In genomic region chr11:70744396-70745185, GRCh38 we compare ENCODE assay signal across 36 cellular contexts.
"Had no signal": no experiment of that assay in that cellular context is flagged by ENCODE, and none has a peak within 500 bp of the region (broad histone marks: within the 10 kb centered on the region; RNA-seq: fewer than 3 reads in every experiment).

No MANE protein-coding gene starts in this region.

- H3K27ac ChIP-seq: SJCRH30, SK-N-MC had no signal

- H3K27ac Mint-ChIP-seq: activated B cell treated with CpG ODN at 0.5 μM for 24 hours; activated CD4-positive, alpha-beta memory T cell treated with anti-CD3 and anti-CD28 coated beads, Interleukin-2, amount 10 ng/mL, durations not matched to agents 7 days and 5 days; activated CD8-positive, alpha-beta memory T cell treated with anti-CD3 and anti-CD28 coated beads, Interleukin-2, amount 10 ng/mL, durations not matched to agents 7 days and 5 days; activated naive CD4-positive, alpha-beta T cell treated with anti-CD3 and anti-CD28 coated beads, Interleukin-2, amount 10 ng/mL, durations not matched to agents 7 days and 5 days; activated naive CD8-positive, alpha-beta T cell; activated naive CD8-positive, alpha-beta T cell treated with anti-CD3 and anti-CD28 coated beads, Interleukin-2, amount 50 U/mL, for 24 hours; T-helper 1 cell treated with Interleukin-12 subunit alpha and Interleukin-12 subunit beta and Interleukin-4 antibody, amounts not matched to agents 30 μg/mL and 1 μg/mL, for 36 hours; T-helper 2 cell treated with Interferon-gamma antibody and Interleukin-4, amounts not matched to agents 5 μg/mL and 100 μg/mL, for 36 hours had no signal

- H3K9me3 ChIP-seq: SJCRH30 had no signal

- H3K4me1 ChIP-seq: SJCRH30 had no signal

- DNase-seq: activated B cell treated with CpG ODN at 0.5 μM for 24 hours; activated CD4-positive, alpha-beta memory T cell treated with anti-CD3 and anti-CD28 coated beads, Interleukin-2, amount 10 ng/mL, durations not matched to agents 7 days and 5 days; activated CD4-positive, alpha-beta T cell treated with anti-CD3 and anti-CD28 coated beads for 4 hours; activated CD4-positive, alpha-beta T cell treated with anti-CD3 and anti-CD28 coated beads, Interleukin-2, amount 50 U/mL, for 1 hour; activated CD4-positive, CD25-positive, alpha-beta regulatory T cell treated with anti-CD3 and anti-CD28 coated beads, Interleukin-2, amount 50 U/mL, for 72 hours; activated CD8-positive, alpha-beta memory T cell treated with anti-CD3 and anti-CD28 coated beads for 24 hours; activated CD8-positive, alpha-beta memory T cell treated with anti-CD3 and anti-CD28 coated beads, Interleukin-2, amount 10 ng/mL, durations not matched to agents 7 days and 5 days; activated CD8-positive, alpha-beta memory T cell treated with anti-CD3 and anti-CD28 coated beads, Interleukin-2, amount 50 U/mL, for 48 hours; activated effector memory CD4-positive, alpha-beta T cell treated with Interleukin-2 at 50 U/mL for 16 hours; activated naive CD4-positive, alpha-beta T cell treated with anti-CD3 and anti-CD28 coated beads, Interleukin-2, amount 10 ng/mL, durations not matched to agents 7 days and 5 days; activated naive CD8-positive, alpha-beta T cell treated with anti-CD3 and anti-CD28 coated beads, Interleukin-2, amount 50 U/mL, for 24 hours; activated T-cell treated with anti-CD3 and anti-CD28 coated beads, Interleukin-2, amount 50 U/mL, for 48 hours; anterior cingulate cortex; caudate nucleus; cerebellar nuclear complex; Karpas-422; KBM-7; NCI-H1048; NCI-H1105 treated with DMSO at 0.1 percent for 48 hours; NCI-H1436; NCI-H1694; NCI-H1930; NCI-H2081 treated with DMSO at 0.1 percent for 48 hours; NCI-H345; NCI-H524 treated with DMSO at 0.1 percent for 48 hours; RPMI8226; SHP77; SJCRH30 had no signal

- FAIRE-seq: bronchial epithelial cell, TTC549 had no signal

- ATAC-seq: activated CD8-positive, alpha-beta memory T cell treated with anti-CD3 and anti-CD28 coated beads, Interleukin-2, amount 10 ng/mL, durations not matched to agents 7 days and 5 days; activated naive CD8-positive, alpha-beta T cell treated with anti-CD3 and anti-CD28 coated beads, Interleukin-2, amount 50 U/mL, for 24 hours; Panc1 had no signal

- H3K36me3 ChIP-seq: SJCRH30 had no signal

- H3K36me3 Mint-ChIP-seq: activated CD8-positive, alpha-beta memory T cell treated with anti-CD3 and anti-CD28 coated beads, Interleukin-2, amount 10 ng/mL, durations not matched to agents 7 days and 5 days; activated naive CD4-positive, alpha-beta T cell treated with anti-CD3 and anti-CD28 coated beads, Interleukin-2, amount 10 ng/mL, durations not matched to agents 7 days and 5 days; activated naive CD8-positive, alpha-beta T cell had no signal

- H3K4me3 Mint-ChIP-seq: activated B cell treated with CpG ODN at 0.5 μM for 24 hours; activated CD4-positive, alpha-beta memory T cell treated with anti-CD3 and anti-CD28 coated beads, Interleukin-2, amount 10 ng/mL, durations not matched to agents 7 days and 5 days; activated CD8-positive, alpha-beta memory T cell treated with anti-CD3 and anti-CD28 coated beads, Interleukin-2, amount 10 ng/mL, durations not matched to agents 7 days and 5 days; activated naive CD4-positive, alpha-beta T cell treated with anti-CD3 and anti-CD28 coated beads, Interleukin-2, amount 10 ng/mL, durations not matched to agents 7 days and 5 days; activated naive CD8-positive, alpha-beta T cell; activated naive CD8-positive, alpha-beta T cell treated with anti-CD3 and anti-CD28 coated beads, Interleukin-2, amount 50 U/mL, for 24 hours; brain; T-helper 1 cell treated with Interleukin-12 subunit alpha and Interleukin-12 subunit beta and Interleukin-4 antibody, amounts not matched to agents 30 μg/mL and 1 μg/mL, for 36 hours; T-helper 2 cell treated with Interferon-gamma antibody and Interleukin-4, amounts not matched to agents 5 μg/mL and 100 μg/mL, for 36 hours had no signal

- H3K27me3 ChIP-seq: SJCRH30 had no signal

- H3K4me3 ChIP-seq: SJCRH30, SK-N-MC had no signal

- H3K4me1 Mint-ChIP-seq: activated B cell treated with CpG ODN at 0.5 μM for 24 hours; activated CD4-positive, alpha-beta memory T cell treated with anti-CD3 and anti-CD28 coated beads, Interleukin-2, amount 10 ng/mL, durations not matched to agents 7 days and 5 days; activated CD8-positive, alpha-beta memory T cell treated with anti-CD3 and anti-CD28 coated beads, Interleukin-2, amount 10 ng/mL, durations not matched to agents 7 days and 5 days; activated naive CD4-positive, alpha-beta T cell treated with anti-CD3 and anti-CD28 coated beads, Interleukin-2, amount 10 ng/mL, durations not matched to agents 7 days and 5 days; activated naive CD8-positive, alpha-beta T cell treated with anti-CD3 and anti-CD28 coated beads, Interleukin-2, amount 50 U/mL, for 24 hours had no signal
